ENCODE assay signal across 29 cellular contexts in genomic region chr1:248695451-248696132, GRCh38. TPM values are rescaled to one million over a fixed set of nuclear protein-coding genes. Genes with fewer than 3 reads are reported as not detected.
DNase-seq lines count a peak whose midpoint lies in the region; ATAC-seq and TF ChIP-seq lines count a peak whose summit lies in the region.
"Had no signal": no experiment of that assay in that cellular context is flagged by ENCODE, and none has a peak within 500 bp of the region (broad histone marks: within the 10 kb centered on the region; RNA-seq: fewer than 3 reads in every experiment).

No MANE protein-coding gene starts in this region.

- TF ChIP-seq CTCF in MCF 10A (IDR thresholded peaks at IDR 0.05; ENCODE audit: unreplicated experiment) (no peak), breast epithelium (IDR thresholded peaks at IDR 0.05) (no peak), body of pancreas (IDR thresholded peaks at IDR 0.05) (no peak), gastroesophageal sphincter (IDR thresholded peaks at IDR 0.05) (no peak)

- H3K4me1 Mint-ChIP-seq in MCF 10A (ENCODE audit: insufficient read depth, unreplicated experiment) = peaks cover 29% of the 10 kb centered on the region
- H3K4me1 Mint-ChIP-seq: activated CD4-positive, alpha-beta T cell treated with anti-CD3 and anti-CD28 coated beads, Interleukin-2, amount 10 ng/mL, durations not matched to agents 7 days and 5 days; activated CD8-positive, alpha-beta memory T cell treated with anti-CD3 and anti-CD28 coated beads, Interleukin-2, amount 10 ng/mL, durations not matched to agents 7 days and 5 days; mesothelial cell of epicardium; stimulated activated naive CD8-positive, alpha-beta T cell treated with anti-CD3 and anti-CD28 coated beads, Interleukin-15, amount 100 ng/mL, for 72 hours had no signal

- ATAC-seq in body of pancreas (peak; percentile 47), gastroesophageal sphincter (peak; percentile 28), Right ventricle myocardium inferior (no peak), Right ventricle myocardium superior (ENCODE audit: poor library complexity) (no peak)
- ATAC-seq: activated CD8-positive, alpha-beta memory T cell treated with anti-CD3 and anti-CD28 coated beads, Interleukin-2, amount 10 ng/mL, durations not matched to agents 7 days and 5 days; activated T-cell treated with anti-CD3 and anti-CD28 coated beads, Interleukin-2, amount 50 U/mL, for 72 hours; naive thymus-derived CD4-positive, alpha-beta T cell; right cardiac atrium; stimulated activated naive CD8-positive, alpha-beta T cell treated with anti-CD3 and anti-CD28 coated beads, Interleukin-15, amount 100 ng/mL, for 72 hours had no signal

- H3K27me3 Mint-ChIP-seq in MCF 10A (ENCODE audit: insufficient read depth, unreplicated experiment) = no peaks in the 10 kb centered on the region

- H3K27me3 ChIP-seq in breast epithelium = no peaks in the 10 kb centered on the region
- H3K27me3 ChIP-seq in body of pancreas = peaks cover 0 to 5% of the 10 kb centered on the region in 2 donors
- peaks cover 9% of the 10 kb centered on the region for H3K27me3 ChIP-seq in gastroesophageal sphincter
- H3K27me3 ChIP-seq: dorsolateral prefrontal cortex, hepatocyte, Peyer's patch, thyroid gland had no signal

- peaks cover 6% of the 10 kb centered on the region for H3K9me3 Mint-ChIP-seq in MCF 10A (ENCODE audit: unreplicated experiment)
- H3K9me3 Mint-ChIP-seq: activated naive CD4-positive, alpha-beta T cell treated with anti-CD3 and anti-CD28 coated beads for 36 hours had no signal

- H3K9me3 ChIP-seq in breast epithelium = peaks cover 8% of the 10 kb centered on the region in 2 donors
- H3K9me3 ChIP-seq in body of pancreas = no peaks in the 10 kb centered on the region
- peaks cover 0 to 10% (median 0%) of the 10 kb centered on the region in 3 donors for H3K9me3 ChIP-seq in gastroesophageal sphincter
- H3K9me3 ChIP-seq: Peyer's patch, thyroid gland had no signal

- intact Hi-C loops in MCF 10A (cut with micrococcal nuclease) (no loop called here), breast epithelium (cut with DNase I; ENCODE audit: low total_unique reads) (no loop called here), body of pancreas (cut with DNase I) (no loop called here), Right ventricle myocardium inferior (cut with DNase I) (no loop called here), Right ventricle myocardium superior (cut with DNase I) (no loop called here)

- WGBS in body of pancreas, 2 donors = 72 to 76% methylated on average over 13 of the region's 13 CpGs
- 76 to 84% methylated on average over 6 to 13 of the region's 13 CpGs for WGBS in gastroesophageal sphincter (ENCODE audit: low coverage in 1 of 2), 2 donors

- H3K4me3 Mint-ChIP-seq in MCF 10A (ENCODE audit: unreplicated experiment) = no peak overlapping the region
- H3K4me3 Mint-ChIP-seq: activated CD4-positive, alpha-beta T cell treated with anti-CD3 and anti-CD28 coated beads, Interleukin-2, amount 10 ng/mL, durations not matched to agents 7 days and 5 days; activated CD8-positive, alpha-beta memory T cell treated with anti-CD3 and anti-CD28 coated beads, Interleukin-2, amount 10 ng/mL, durations not matched to agents 7 days and 5 days; activated naive CD4-positive, alpha-beta T cell treated with anti-CD3 and anti-CD28 coated beads for 36 hours; activated T-cell treated with anti-CD3 and anti-CD28 coated beads, Interleukin-2, amount 50 U/mL, for 72 hours; mesothelial cell of epicardium; naive thymus-derived CD4-positive, alpha-beta T cell; stimulated activated naive CD8-positive, alpha-beta T cell treated with anti-CD3 and anti-CD28 coated beads, Interleukin-15, amount 100 ng/mL, for 72 hours had no signal

- peak; percentile 57 for DNase-seq in MCF 10A (ENCODE audit: unreplicated experiment)
- DNase-seq in breast epithelium (ENCODE audit: low spot score in 2 of 2) = no peak
- DNase-seq in body of pancreas = no peak
- no peak for DNase-seq in activated effector memory CD4-positive, alpha-beta T cell treated with anti-CD3 and anti-CD28 coated beads, Interleukin-2, amount 50 U/mL, for 16 hours
- no peak for DNase-seq in Right ventricle myocardium inferior (ENCODE audit: missing footprints)
- DNase-seq in Right ventricle myocardium superior = no peak
- no peak for DNase-seq in SIG-M5 treated with dmso at 0.1 percent for 504 hours (lab: John Stamatoyannopoulos, UW; ENCODE audit: unreplicated experiment)
- DNase-seq: activated CD4-positive, alpha-beta T cell treated with anti-CD3 and anti-CD28 coated beads, Interleukin-2, amount 10 ng/mL, durations not matched to agents 7 days and 5 days; activated CD8-positive, alpha-beta memory T cell treated with anti-CD3 and anti-CD28 coated beads, Interleukin-2, amount 10 ng/mL, durations not matched to agents 7 days and 5 days; activated T-cell treated with anti-CD3 and anti-CD28 coated beads, Interleukin-2, amount 50 U/mL, for 72 hours; dorsolateral prefrontal cortex; GOT3; left ventricle myocardium superior; stimulated activated CD4-positive, alpha-beta T cell treated with anti-CD3 and anti-CD28 coated beads, Interleukin-12 subunit alpha, Interleukin-12 subunit beta, amount 100 ng/mL, for 4 hours; stimulated activated naive CD8-positive, alpha-beta T cell treated with anti-CD3 and anti-CD28 coated beads, Interleukin-15, amount 100 ng/mL, for 72 hours; thyroid gland had no signal

- no peaks in the 10 kb centered on the region for H3K36me3 ChIP-seq in breast epithelium
- H3K36me3 ChIP-seq in body of pancreas (replicated peaks in 1 of 2; ENCODE audit: insufficient read depth in 1 of 2, low read depth in 2 of 2) = no peaks in the 10 kb centered on the region
- no peaks in the 10 kb centered on the region for H3K36me3 ChIP-seq in gastroesophageal sphincter
- H3K36me3 ChIP-seq: Peyer's patch, thyroid gland had no signal

- POLR2A ChIA-PET in MCF 10A (lab: Yijun Ruan, JAX) = interaction anchor here (0.9 kb wide), 1 partner anchor 155 kb away, joined by 3 read pairs; no protein-coding TSS in a partner anchor

- no TSS peak for BruUV-seq in MCF 10A (replicated peaks; lab: Mats Ljungman, UMichigan)

- TF ChIP-seq POLR2A in breast epithelium (IDR thresholded peaks at IDR 0.05) (no peak), body of pancreas (IDR thresholded peaks at IDR 0.05) (no peak), gastroesophageal sphincter (IDR thresholded peaks at IDR 0.05) (no peak)

- CTCF ChIA-PET in MCF 10A (lab: Yijun Ruan, JAX) = interaction anchor here (0.6 to 4.6 kb wide), 9 partner anchors 9 to 452 kb away, joined by 3 to 25 read pairs (median 4); no protein-coding TSS in a partner anchor

- H3K4me3 ChIP-seq in breast epithelium (no peak overlapping the region), body of pancreas (no peak overlapping the region), gastroesophageal sphincter (no peak overlapping the region)
- H3K4me3 ChIP-seq: dorsolateral prefrontal cortex, hepatocyte, K562, Peyer's patch, SK-N-MC, thyroid gland had no signal

- H3K36me3 Mint-ChIP-seq in MCF 10A (ENCODE audit: insufficient read depth, unreplicated experiment) = peaks cover 6% of the 10 kb centered on the region
- H3K36me3 Mint-ChIP-seq: activated CD8-positive, alpha-beta memory T cell treated with anti-CD3 and anti-CD28 coated beads, Interleukin-2, amount 10 ng/mL, durations not matched to agents 7 days and 5 days; mesothelial cell of epicardium; naive thymus-derived CD4-positive, alpha-beta T cell had no signal

- H3K27ac ChIP-seq in breast epithelium = no peak overlapping the region
- H3K27ac ChIP-seq in body of pancreas = peak overlapping the region in 1 of 4 donors; percentile 34
- no peak overlapping the region for H3K27ac ChIP-seq in gastroesophageal sphincter
- H3K27ac ChIP-seq: 22Rv1, dorsolateral prefrontal cortex, hepatocyte, Peyer's patch, SK-N-MC, thyroid gland had no signal

- H3K4me1 ChIP-seq in breast epithelium (no peaks in the 10 kb centered on the region), body of pancreas (no peaks in the 10 kb centered on the region), gastroesophageal sphincter (peaks cover 0 to 11% (median 0%) of the 10 kb centered on the region in 3 donors)
- H3K4me1 ChIP-seq: Peyer's patch, thyroid gland had no signal

- no peak for TF ChIP-seq EP300 in gastroesophageal sphincter (IDR thresholded peaks at IDR 0.05)

- H3K27ac Mint-ChIP-seq in MCF 10A (ENCODE audit: low read depth, unreplicated experiment) = peak overlapping the region; percentile 68
- H3K27ac Mint-ChIP-seq: activated CD4-positive, alpha-beta T cell treated with anti-CD3 and anti-CD28 coated beads, Interleukin-2, amount 10 ng/mL, durations not matched to agents 7 days and 5 days; activated CD8-positive, alpha-beta memory T cell treated with anti-CD3 and anti-CD28 coated beads, Interleukin-2, amount 10 ng/mL, durations not matched to agents 7 days and 5 days; activated naive CD4-positive, alpha-beta T cell treated with anti-CD3 and anti-CD28 coated beads for 36 hours; activated T-cell treated with anti-CD3 and anti-CD28 coated beads, Interleukin-2, amount 50 U/mL, for 72 hours; mesothelial cell of epicardium; naive thymus-derived CD4-positive, alpha-beta T cell; stimulated activated naive CD8-positive, alpha-beta T cell treated with anti-CD3 and anti-CD28 coated beads, Interleukin-15, amount 100 ng/mL, for 72 hours had no signal

RNA-seq across cellular contexts. Expression of gene OR14I1, which starts 7.0 kb away (rescaled TPM):
- total RNA-seq in MCF 10A (2022) (not detected in 2 replicates), breast epithelium (not detected), body of pancreas (not detected), gastroesophageal sphincter (not detected), Right ventricle myocardium inferior (not detected), Right ventricle myocardium superior (not detected)
- total RNA-seq: activated CD4-positive, alpha-beta T cell treated with anti-CD3 and anti-CD28 coated beads, Interleukin-2, amount 10 ng/mL, durations not matched to agents 7 days and 5 days; activated CD8-positive, alpha-beta memory T cell treated with anti-CD3 and anti-CD28 coated beads, Interleukin-2, amount 10 ng/mL, durations not matched to agents 7 days and 5 days; activated naive CD4-positive, alpha-beta T cell treated with anti-CD3 and anti-CD28 coated beads for 36 hours; activated T-cell treated with anti-CD3 and anti-CD28 coated beads, Interleukin-2, amount 50 U/mL, for 72 hours; frontal cortex; hepatocyte; HT-29; K562; left ventricle myocardium superior; mesothelial cell of epicardium; naive thymus-derived CD4-positive, alpha-beta T cell; osteocyte; Peyer's patch; right cardiac atrium; thyroid gland had no signal

RNA-seq across cellular contexts. Expression of gene OR2T27, which starts 40.3 kb away (rescaled TPM):
- total RNA-seq in MCF 10A (2022) = not detected in 2 replicates
- total RNA-seq in breast epithelium = not detected
- total RNA-seq in body of pancreas = not detected
- total RNA-seq in gastroesophageal sphincter = not detected
- total RNA-seq in Right ventricle myocardium inferior = not detected
- not detected for total RNA-seq in Right ventricle myocardium superior
- total RNA-seq: activated CD4-positive, alpha-beta T cell treated with anti-CD3 and anti-CD28 coated beads, Interleukin-2, amount 10 ng/mL, durations not matched to agents 7 days and 5 days; activated CD8-positive, alpha-beta memory T cell treated with anti-CD3 and anti-CD28 coated beads, Interleukin-2, amount 10 ng/mL, durations not matched to agents 7 days and 5 days; activated naive CD4-positive, alpha-beta T cell treated with anti-CD3 and anti-CD28 coated beads for 36 hours; activated T-cell treated with anti-CD3 and anti-CD28 coated beads, Interleukin-2, amount 50 U/mL, for 72 hours; frontal cortex; hepatocyte; HT-29; K562; left ventricle myocardium superior; mesothelial cell of epicardium; naive thymus-derived CD4-positive, alpha-beta T cell; osteocyte; Peyer's patch; right cardiac atrium; thyroid gland had no signal

RNA-seq across cellular contexts. Expression of gene OR2T35, which starts 50.5 kb away (rescaled TPM):
- total RNA-seq in MCF 10A (2022) (not detected in 2 replicates), breast epithelium (not detected), body of pancreas (not detected), gastroesophageal sphincter (not detected), Right ventricle myocardium inferior (not detected), Right ventricle myocardium superior (not detected)
- total RNA-seq: activated CD4-positive, alpha-beta T cell treated with anti-CD3 and anti-CD28 coated beads, Interleukin-2, amount 10 ng/mL, durations not matched to agents 7 days and 5 days; activated CD8-positive, alpha-beta memory T cell treated with anti-CD3 and anti-CD28 coated beads, Interleukin-2, amount 10 ng/mL, durations not matched to agents 7 days and 5 days; activated naive CD4-positive, alpha-beta T cell treated with anti-CD3 and anti-CD28 coated beads for 36 hours; activated T-cell treated with anti-CD3 and anti-CD28 coated beads, Interleukin-2, amount 50 U/mL, for 72 hours; hepatocyte; HT-29; K562; left ventricle myocardium superior; mesothelial cell of epicardium; naive thymus-derived CD4-positive, alpha-beta T cell; osteocyte; Peyer's patch; right cardiac atrium; thyroid gland had no signal

RNA-seq across cellular contexts. Expression of gene LYPD8, which starts 60.0 kb away (rescaled TPM):
- not detected in 2 replicates for total RNA-seq in MCF 10A (2022)
- 1 to 10 TPM in 1 of 3 donors, not detected in 2; 1.6 TPM for total RNA-seq in breast epithelium
- total RNA-seq in body of pancreas = not detected
- not detected for total RNA-seq in gastroesophageal sphincter
- not detected for total RNA-seq in Right ventricle myocardium inferior
- not detected for total RNA-seq in Right ventricle myocardium superior
- total RNA-seq: activated CD4-positive, alpha-beta T cell treated with anti-CD3 and anti-CD28 coated beads, Interleukin-2, amount 10 ng/mL, durations not matched to agents 7 days and 5 days; activated CD8-positive, alpha-beta memory T cell treated with anti-CD3 and anti-CD28 coated beads, Interleukin-2, amount 10 ng/mL, durations not matched to agents 7 days and 5 days; activated naive CD4-positive, alpha-beta T cell treated with anti-CD3 and anti-CD28 coated beads for 36 hours; activated T-cell treated with anti-CD3 and anti-CD28 coated beads, Interleukin-2, amount 50 U/mL, for 72 hours; frontal cortex; hepatocyte; left ventricle myocardium superior; mesothelial cell of epicardium; naive thymus-derived CD4-positive, alpha-beta T cell; osteocyte; right cardiac atrium; thyroid gland had no signal

Comparison
In these comparisons a context has a peak if more than half of its experiments do, and no peak if none do; other contexts are left out.
1. ATAC-seq: peak in body of pancreas (single experiment) and gastroesophageal sphincter (single experiment); none in Right ventricle myocardium inferior (single experiment) and Right ventricle myocardium superior (single experiment).